Comparison of ENCODE assay signal across 11 cellular contexts in genomic region chr13:24063281-24063851, GRCh38.
DNase-seq lines count a peak whose midpoint lies in the region; ATAC-seq and TF ChIP-seq lines count a peak whose summit lies in the region.
"Had no signal": no experiment of that assay in that cellular context is flagged by ENCODE, and none has a peak within 500 bp of the region (broad histone marks: within the 10 kb centered on the region; RNA-seq: fewer than 3 reads in every experiment).

No MANE protein-coding gene starts in this region.

- no peak overlapping the region for H3K4me3 ChIP-seq in thymus (ENCODE audit: low read length)

- CTCF ChIA-PET in activated CD8-positive, alpha-beta T cell treated with anti-CD3 and anti-CD28 coated beads, Interleukin-2, amount 10 ng/mL, durations not matched to agents 7 days and 5 days (lab: Charles Lee): interaction anchor here (2.1 kb wide), 1 partner anchor 165 kb away, joined by 7 read pairs; no protein-coding TSS in a partner anchor
- CTCF ChIA-PET in WTC11 (lab: Charles Lee): interaction anchor here (0.8 kb wide), 1 partner anchor 10 kb away, joined by 5 read pairs; no protein-coding TSS in a partner anchor

- H3K27ac Mint-ChIP-seq in activated T-cell treated with anti-CD3 and anti-CD28 coated beads, Interleukin-2, amount 50 U/mL, for 24 hours: peak overlapping the region; percentile 51
- peak overlapping the region; percentile 2 for H3K27ac Mint-ChIP-seq in activated CD8-positive, alpha-beta T cell treated with anti-CD3 and anti-CD28 coated beads, Interleukin-2, amount 10 ng/mL, durations not matched to agents 7 days and 5 days
- H3K27ac Mint-ChIP-seq in WTC11: no peak overlapping the region

- no peaks in the 10 kb centered on the region for H3K27me3 ChIP-seq in thymus (ENCODE audit: control insufficient read depth, insufficient read depth)

- peak overlapping the region; percentile 24 for H3K4me3 Mint-ChIP-seq in activated T-cell treated with anti-CD3 and anti-CD28 coated beads, Interleukin-2, amount 50 U/mL, for 24 hours
- H3K4me3 Mint-ChIP-seq in activated CD8-positive, alpha-beta T cell treated with anti-CD3 and anti-CD28 coated beads, Interleukin-2, amount 10 ng/mL, durations not matched to agents 7 days and 5 days: no peak overlapping the region
- H3K4me3 Mint-ChIP-seq in WTC11: no peak overlapping the region

- H3K9me3 Mint-ChIP-seq in activated T-cell treated with anti-CD3 and anti-CD28 coated beads, Interleukin-2, amount 50 U/mL, for 24 hours: no peaks in the 10 kb centered on the region
- no peaks in the 10 kb centered on the region for H3K9me3 Mint-ChIP-seq in activated CD8-positive, alpha-beta T cell treated with anti-CD3 and anti-CD28 coated beads, Interleukin-2, amount 10 ng/mL, durations not matched to agents 7 days and 5 days (ENCODE audit: insufficient read depth)
- peaks cover 8% of the 10 kb centered on the region; the same call in 1 of the 2 replicates for H3K9me3 Mint-ChIP-seq in WTC11

- TF ChIP-seq CTCF in WTC11 (IDR thresholded peaks at IDR 0.05): no peak

- WGBS in thymus: 16% methylated on average over 8 of the region's 8 CpGs

- peaks cover 29% of the 10 kb centered on the region for H3K4me1 ChIP-seq in thymus (ENCODE audit: control insufficient read depth, insufficient read depth, low read length)

- H3K4me1 Mint-ChIP-seq in activated T-cell treated with anti-CD3 and anti-CD28 coated beads, Interleukin-2, amount 50 U/mL, for 24 hours (ENCODE audit: low read depth): peaks cover 15% of the 10 kb centered on the region
- peaks cover 14% of the 10 kb centered on the region for H3K4me1 Mint-ChIP-seq in activated CD8-positive, alpha-beta T cell treated with anti-CD3 and anti-CD28 coated beads, Interleukin-2, amount 10 ng/mL, durations not matched to agents 7 days and 5 days (ENCODE audit: low read depth)
- peaks cover 25% of the 10 kb centered on the region for H3K4me1 Mint-ChIP-seq in WTC11

- POLR2A ChIA-PET in activated CD8-positive, alpha-beta T cell treated with anti-CD3 and anti-CD28 coated beads, Interleukin-2, amount 10 ng/mL, durations not matched to agents 7 days and 5 days (lab: Charles Lee): no interaction called here
- POLR2A ChIA-PET in WTC11 (lab: Charles Lee): no interaction called here

- DNase-seq in activated T-cell treated with anti-CD3 and anti-CD28 coated beads, Interleukin-2, amount 50 U/mL, for 24 hours: no peak
- DNase-seq in activated T-cell treated with anti-CD3 and anti-CD28 coated beads, Interleukin-2, amount 50 U/mL, for 1 hour: no peak
- peak; percentile 35 for DNase-seq in activated CD8-positive, alpha-beta T cell treated with anti-CD3 and anti-CD28 coated beads, Interleukin-2, amount 10 ng/mL, durations not matched to agents 7 days and 5 days
- DNase-seq in left ventricle myocardium superior (no peak), WTC11 (ENCODE audit: low spot score) (no peak), NCI-H187 treated with DMSO at 0.1 percent for 48 hours (lab: John Stamatoyannopoulos, UW) (no peak)
- DNase-seq: effector CD8-positive, alpha-beta T cell; NCI-H510A; occipital lobe had no signal

- H3K27ac ChIP-seq in thymus (ENCODE audit: low read depth): peak overlapping the region; percentile 61

- intact Hi-C loops in left ventricle myocardium superior (cut with micrococcal nuclease): no loop called here

- no peaks in the 10 kb centered on the region for H3K9me3 ChIP-seq in thymus (ENCODE audit: control insufficient read depth)

- no peaks in the 10 kb centered on the region for H3K36me3 Mint-ChIP-seq in activated T-cell treated with anti-CD3 and anti-CD28 coated beads, Interleukin-2, amount 50 U/mL, for 24 hours (ENCODE audit: low read depth)
- H3K36me3 Mint-ChIP-seq in activated CD8-positive, alpha-beta T cell treated with anti-CD3 and anti-CD28 coated beads, Interleukin-2, amount 10 ng/mL, durations not matched to agents 7 days and 5 days (ENCODE audit: low read depth): no peaks in the 10 kb centered on the region
- no peaks in the 10 kb centered on the region for H3K36me3 Mint-ChIP-seq in WTC11

- H3K27me3 Mint-ChIP-seq in activated T-cell treated with anti-CD3 and anti-CD28 coated beads, Interleukin-2, amount 50 U/mL, for 24 hours: no peaks in the 10 kb centered on the region
- no peaks in the 10 kb centered on the region for H3K27me3 Mint-ChIP-seq in activated CD8-positive, alpha-beta T cell treated with anti-CD3 and anti-CD28 coated beads, Interleukin-2, amount 10 ng/mL, durations not matched to agents 7 days and 5 days (ENCODE audit: low read depth)
- no peaks in the 10 kb centered on the region for H3K27me3 Mint-ChIP-seq in WTC11 (ENCODE audit: low read depth)

- peak; percentile 30 for ATAC-seq in activated CD8-positive, alpha-beta T cell treated with anti-CD3 and anti-CD28 coated beads, Interleukin-2, amount 10 ng/mL, durations not matched to agents 7 days and 5 days
- ATAC-seq in left ventricle myocardium superior (peak; percentile 79), WTC11 (no peak), GM19455 (IDR thresholded peaks at IDR 0.05; ENCODE audit: unreplicated experiment) (no peak)

- no peaks in the 10 kb centered on the region for H3K36me3 ChIP-seq in thymus (ENCODE audit: control insufficient read depth, insufficient read depth)

TF ChIP-seq in WTC11, 78 proteins besides CTCF, POLR2A, EP300 and RAD21 (continues in another document):
- no peak for TF ChIP-seq MYBL2 (CRISPR knock-in tag; IDR thresholded peaks at IDR 0.05)
- TF ChIP-seq MAX (CRISPR knock-in tag; IDR thresholded peaks at IDR 0.05): no peak
- TF ChIP-seq, protein P1, sequence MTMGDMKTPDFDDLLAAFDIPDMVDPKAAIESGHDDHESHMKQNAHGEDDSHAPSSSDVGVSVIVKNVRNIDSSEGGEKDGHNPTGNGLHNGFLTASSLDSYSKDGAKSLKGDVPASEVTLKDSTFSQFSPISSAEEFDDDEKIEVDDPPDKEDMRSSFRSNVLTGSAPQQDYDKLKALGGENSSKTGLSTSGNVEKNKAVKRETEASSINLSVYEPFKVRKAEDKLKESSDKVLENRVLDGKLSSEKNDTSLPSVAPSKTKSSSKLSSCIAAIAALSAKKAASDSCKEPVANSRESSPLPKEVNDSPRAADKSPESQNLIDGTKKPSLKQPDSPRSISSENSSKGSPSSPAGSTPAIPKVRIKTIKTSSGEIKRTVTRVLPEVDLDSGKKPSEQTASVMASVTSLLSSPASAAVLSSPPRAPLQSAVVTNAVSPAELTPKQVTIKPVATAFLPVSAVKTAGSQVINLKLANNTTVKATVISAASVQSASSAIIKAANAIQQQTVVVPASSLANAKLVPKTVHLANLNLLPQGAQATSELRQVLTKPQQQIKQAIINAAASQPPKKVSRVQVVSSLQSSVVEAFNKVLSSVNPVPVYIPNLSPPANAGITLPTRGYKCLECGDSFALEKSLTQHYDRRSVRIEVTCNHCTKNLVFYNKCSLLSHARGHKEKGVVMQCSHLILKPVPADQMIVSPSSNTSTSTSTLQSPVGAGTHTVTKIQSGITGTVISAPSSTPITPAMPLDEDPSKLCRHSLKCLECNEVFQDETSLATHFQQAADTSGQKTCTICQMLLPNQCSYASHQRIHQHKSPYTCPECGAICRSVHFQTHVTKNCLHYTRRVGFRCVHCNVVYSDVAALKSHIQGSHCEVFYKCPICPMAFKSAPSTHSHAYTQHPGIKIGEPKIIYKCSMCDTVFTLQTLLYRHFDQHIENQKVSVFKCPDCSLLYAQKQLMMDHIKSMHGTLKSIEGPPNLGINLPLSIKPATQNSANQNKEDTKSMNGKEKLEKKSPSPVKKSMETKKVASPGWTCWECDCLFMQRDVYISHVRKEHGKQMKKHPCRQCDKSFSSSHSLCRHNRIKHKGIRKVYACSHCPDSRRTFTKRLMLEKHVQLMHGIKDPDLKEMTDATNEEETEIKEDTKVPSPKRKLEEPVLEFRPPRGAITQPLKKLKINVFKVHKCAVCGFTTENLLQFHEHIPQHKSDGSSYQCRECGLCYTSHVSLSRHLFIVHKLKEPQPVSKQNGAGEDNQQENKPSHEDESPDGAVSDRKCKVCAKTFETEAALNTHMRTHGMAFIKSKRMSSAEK (CRISPR knock-in tag; IDR thresholded peaks at IDR 0.05; ENCODE audit: borderline replicate concordance): no peak
- TF ChIP-seq RORB (CRISPR knock-in tag; IDR thresholded peaks at IDR 0.05): no peak
- no peak for TF ChIP-seq NR3C1 (CRISPR knock-in tag; conservative IDR thresholded peaks at IDR 0.05; ENCODE audit: low read depth)
- TF ChIP-seq, protein P2, sequence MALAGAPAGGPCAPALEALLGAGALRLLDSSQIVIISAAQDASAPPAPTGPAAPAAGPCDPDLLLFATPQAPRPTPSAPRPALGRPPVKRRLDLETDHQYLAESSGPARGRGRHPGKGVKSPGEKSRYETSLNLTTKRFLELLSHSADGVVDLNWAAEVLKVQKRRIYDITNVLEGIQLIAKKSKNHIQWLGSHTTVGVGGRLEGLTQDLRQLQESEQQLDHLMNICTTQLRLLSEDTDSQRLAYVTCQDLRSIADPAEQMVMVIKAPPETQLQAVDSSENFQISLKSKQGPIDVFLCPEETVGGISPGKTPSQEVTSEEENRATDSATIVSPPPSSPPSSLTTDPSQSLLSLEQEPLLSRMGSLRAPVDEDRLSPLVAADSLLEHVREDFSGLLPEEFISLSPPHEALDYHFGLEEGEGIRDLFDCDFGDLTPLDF (CRISPR knock-in tag; IDR thresholded peaks at IDR 0.05): no peak
- TF ChIP-seq NR2C2 (CRISPR knock-in tag; IDR thresholded peaks at IDR 0.05): no peak

Comparison
In these comparisons a context has a peak if more than half of its experiments do, and no peak if none do; other contexts are left out.
1. ATAC-seq: peak in activated CD8-positive, alpha-beta T cell treated with anti-CD3 and anti-CD28 coated beads, Interleukin-2, amount 10 ng/mL, durations not matched to agents 7 days and 5 days (single experiment) and left ventricle myocardium superior (single experiment); none in WTC11 (single experiment) and GM19455 (single experiment).